In genomic region chr14:71086571-71086970, GRCh38 we compare ENCODE assay signal across 22 cellular contexts.
DNase-seq lines count a peak whose midpoint lies in the region; ATAC-seq and TF ChIP-seq lines count a peak whose summit lies in the region.
"Had no signal": no experiment of that assay in that cellular context is flagged by ENCODE, and none has a peak within 500 bp of the region (broad histone marks: within the 10 kb centered on the region; RNA-seq: fewer than 3 reads in every experiment).

No MANE protein-coding gene starts in this region.

- H3K27me3 ChIP-seq in GM23338 (ENCODE audit: insufficient read depth) = no peaks in the 10 kb centered on the region
- H3K27me3 ChIP-seq in SJCRH30 = no peaks in the 10 kb centered on the region
- H3K27me3 ChIP-seq in neural progenitor cell = no peaks in the 10 kb centered on the region
- H3K27me3 ChIP-seq: hepatocyte, MG63, tibial nerve had no signal

- H3K9me2 ChIP-seq in GM23338 (ENCODE audit: insufficient read depth) = no peaks in the 10 kb centered on the region

- H3K4me3 ChIP-seq in GM23338 = no peak overlapping the region
- H3K4me3 ChIP-seq in SJCRH30 = no peak overlapping the region
- H3K4me3 ChIP-seq in neural progenitor cell = no peak overlapping the region
- H3K4me3 ChIP-seq: hepatocyte, MG63, SK-N-MC, tibial nerve had no signal

- H3K36me3 ChIP-seq in GM23338 (ENCODE audit: insufficient read depth) (peaks cover 6% of the 10 kb centered on the region), SJCRH30 (peaks cover 26% of the 10 kb centered on the region), neural progenitor cell (peaks cover 12% of the 10 kb centered on the region)

- H3K27ac ChIP-seq in GM23338 (ENCODE audit: low read depth) (no peak overlapping the region), SJCRH30 (peak overlapping the region; percentile 22), neural progenitor cell (peak overlapping the region; percentile 79)
- H3K27ac ChIP-seq: hepatocyte, SK-N-MC, tibial nerve had no signal

- H3K9ac ChIP-seq in neural progenitor cell = no peak overlapping the region

- peaks cover 14% of the 10 kb centered on the region; the same call in 2 of the 3 replicates for H3K36me3 Mint-ChIP-seq in GM23338 (ENCODE audit: low read depth)
- H3K36me3 Mint-ChIP-seq in glutamatergic neuron (ENCODE audit: unreplicated experiment) = no peaks in the 10 kb centered on the region
- peaks cover 46% of the 10 kb centered on the region for H3K36me3 Mint-ChIP-seq in neural progenitor cell
- H3K36me3 Mint-ChIP-seq in chondrocyte (ENCODE audit: low read depth) = peaks cover 12% of the 10 kb centered on the region

- H3K9me3 ChIP-seq in SJCRH30 (replicated peaks) (no peaks in the 10 kb centered on the region), neural progenitor cell (ENCODE audit: low read depth) (no peaks in the 10 kb centered on the region)
- H3K9me3 ChIP-seq: MG63, tibial nerve had no signal

- no peaks in the 10 kb centered on the region for H3K9me3 Mint-ChIP-seq in GM23338
- H3K9me3 Mint-ChIP-seq in glutamatergic neuron (ENCODE audit: unreplicated experiment) = no peaks in the 10 kb centered on the region
- H3K9me3 Mint-ChIP-seq in neural progenitor cell = peaks cover 4% of the 10 kb centered on the region
- no peaks in the 10 kb centered on the region for H3K9me3 Mint-ChIP-seq in chondrocyte (ENCODE audit: low read depth)

- H3F3A ChIP-seq in GM23338 (replicated peaks; ENCODE audit: low read depth) = no peaks in the 10 kb centered on the region
- H3F3A ChIP-seq in neural progenitor cell (ENCODE audit: low read depth) = peaks cover 14% of the 10 kb centered on the region

- H3K27me3 Mint-ChIP-seq in GM23338 (ENCODE audit: insufficient read depth, low read depth, poor library complexity) (no peaks in the 10 kb centered on the region), glutamatergic neuron (ENCODE audit: unreplicated experiment) (no peaks in the 10 kb centered on the region), neural progenitor cell (ENCODE audit: insufficient read depth, low read depth) (no peaks in the 10 kb centered on the region), chondrocyte (ENCODE audit: low read depth) (no peaks in the 10 kb centered on the region)

- DNase-seq in GM23338 (ENCODE audit: low spot score) (no peak), SJCRH30 (peak in 1 of 2 experiments; percentile 16), glutamatergic neuron (no peak), neural progenitor cell (ENCODE audit: low spot score) (peak; percentile 78), chondrocyte (ENCODE audit: low spot score) (no peak), SHP77 (lab: John Stamatoyannopoulos, UW) (no peak)
- DNase-seq: activated CD4-positive, CD25-positive, alpha-beta regulatory T cell treated with anti-CD3 and anti-CD28 coated beads, Interleukin-2, amount 50 U/mL, for 72 hours; activated CD8-positive, alpha-beta memory T cell treated with anti-CD3 and anti-CD28 coated beads, Interleukin-2, amount 50 U/mL, for 4 hours; COR-L47; DND-41; islet precursor cell; mammary epithelial cell; MG63; NCI-H146; NCI-H82; right cardiac atrium; stimulated activated naive CD4-positive, alpha-beta T cell; T1000 had no signal

- H4K20me1 ChIP-seq in GM23338 (replicated peaks; ENCODE audit: insufficient read depth) (0 out of 2 replicates have a peak, but pooled peaks cover 6% of the 10 kb centered on the region), neural progenitor cell (ENCODE audit: low read depth) (peaks cover 22% of the 10 kb centered on the region)

- H3K4me3 Mint-ChIP-seq in GM23338 (no peak overlapping the region), glutamatergic neuron (ENCODE audit: unreplicated experiment) (no peak overlapping the region), neural progenitor cell (no peak overlapping the region), chondrocyte (ENCODE audit: unreplicated experiment) (no peak overlapping the region)

- H3K4me1 Mint-ChIP-seq in GM23338 = no peaks in the 10 kb centered on the region; the same call in 2 of the 3 replicates
- H3K4me1 Mint-ChIP-seq in glutamatergic neuron (ENCODE audit: low read depth, unreplicated experiment) = peaks cover 6% of the 10 kb centered on the region
- H3K4me1 Mint-ChIP-seq in neural progenitor cell = peaks cover 12% of the 10 kb centered on the region
- H3K4me1 Mint-ChIP-seq in chondrocyte (ENCODE audit: low read depth) = peaks cover 35% of the 10 kb centered on the region

- H3K79me2 ChIP-seq in GM23338 (replicated peaks; ENCODE audit: insufficient read depth) = peaks cover 3% of the 10 kb centered on the region
- H3K79me2 ChIP-seq in neural progenitor cell (ENCODE audit: low read depth) = peaks cover 8% of the 10 kb centered on the region
- H3K79me2 ChIP-seq: hepatocyte had no signal

- H3K4me1 ChIP-seq in GM23338 (ENCODE audit: insufficient read depth) (no peaks in the 10 kb centered on the region), SJCRH30 (no peaks in the 10 kb centered on the region), neural progenitor cell (peaks cover 17% of the 10 kb centered on the region)
- H3K4me1 ChIP-seq: tibial nerve had no signal

- H2AFZ ChIP-seq in GM23338 (no peak overlapping the region), neural progenitor cell (replicated peaks) (no peak overlapping the region)
- H2AFZ ChIP-seq: hepatocyte had no signal

- ATAC-seq in GM23338 (no peak; the same call in 2 of the 3 replicates), GM21367 (IDR thresholded peaks at IDR 0.05; ENCODE audit: unreplicated experiment) (no peak)
- ATAC-seq: right cardiac atrium had no signal

- TF ChIP-seq CTCF in GM23338 (conservative IDR thresholded peaks at IDR 0.05; ENCODE audit: low read depth in 2 of 2) (no peak), glutamatergic neuron (IDR thresholded peaks at IDR 0.05; ENCODE audit: partially characterized antibody, unreplicated experiment) (no peak), neural progenitor cell (IDR thresholded peaks at IDR 0.05) (no peak), chondrocyte (IDR thresholded peaks at IDR 0.05) (no peak)

- H3K4me2 ChIP-seq in GM23338 (no peak overlapping the region), neural progenitor cell (peak overlapping the region; percentile 51)
- H3K4me2 ChIP-seq: hepatocyte had no signal

- H3K27ac Mint-ChIP-seq in GM23338 = peak overlapping the region; percentile 57
- peak overlapping the region; percentile 56 for H3K27ac Mint-ChIP-seq in glutamatergic neuron (ENCODE audit: unreplicated experiment)
- peak overlapping the region; percentile 39 for H3K27ac Mint-ChIP-seq in neural progenitor cell
- H3K27ac Mint-ChIP-seq in chondrocyte (ENCODE audit: unreplicated experiment) = no peak overlapping the region

TF ChIP-seq in GM23338, 12 proteins besides CTCF, POLR2A, EP300 and RAD21 (continues in another document):
- no peak for TF ChIP-seq ZNF114 (CRISPR knock-in tag; IDR thresholded peaks at IDR 0.05)
- TF ChIP-seq JUNB (IDR thresholded peaks at IDR 0.05; ENCODE audit: unreplicated experiment) = no peak
- TF ChIP-seq POLR2AphosphoS5 (IDR thresholded peaks at IDR 0.05; ENCODE audit: low read depth) = no peak
- no peak for TF ChIP-seq EZH2 (IDR thresholded peaks at IDR 0.05; ENCODE audit: low read depth, unreplicated experiment)
- no peak for TF ChIP-seq REST (IDR thresholded peaks at IDR 0.05; ENCODE audit: unreplicated experiment)
